ENCODE assay signal across 32 cellular contexts in genomic region chr12:701896-702539, GRCh38. TPM values are rescaled to one million over a fixed set of nuclear protein-coding genes. Genes with fewer than 3 reads are reported as not detected.
A peak's percentile ranks its signal among the peaks of the same experiment; 100 is the strongest.
DNase-seq lines count a peak whose midpoint lies in the region; ATAC-seq and TF ChIP-seq lines count a peak whose summit lies in the region.
"Had no signal": no experiment of that assay in that cellular context is flagged by ENCODE, and none has a peak within 500 bp of the region (broad histone marks: within the 10 kb centered on the region; RNA-seq: fewer than 3 reads in every experiment).

No MANE protein-coding gene starts in this region.

- no peaks in the 10 kb centered on the region for H3K9me3 ChIP-seq in testis

- peak; percentile 44 for DNase-seq in NCI-H2171 treated with DMSO at 0.1 percent for 48 hours (lab: John Stamatoyannopoulos, UW)
- no peak for DNase-seq in NCI-H2171 (lab: John Stamatoyannopoulos, UW)
- DNase-seq in hippocampal formation (lab: John Stamatoyannopoulos, UW) = peak; percentile 73 to 93
- DNase-seq in testis = peak; percentile 54
- DNase-seq in NCI-H510A (lab: John Stamatoyannopoulos, UW) = no peak
- DNase-seq: activated CD4-positive, alpha-beta memory T cell treated with anti-CD3 and anti-CD28 coated beads, Interleukin-2, amount 10 ng/mL, durations not matched to agents 7 days and 5 days; activated CD4-positive, CD25-positive, alpha-beta regulatory T cell treated with anti-CD3 and anti-CD28 coated beads, Interleukin-2, amount 50 U/mL, for 72 hours; activated effector memory CD4-positive, alpha-beta T cell treated with Interleukin-2 at 50 U/mL for 16 hours; activated naive CD8-positive, alpha-beta T cell treated with anti-CD3 and anti-CD28 coated beads for 36 hours; AML-193; CD8-positive, alpha-beta T cell; DMS 273 treated with DMSO at 0.1 percent for 48 hours; EL; HFFc6; Karpas-422; lower lobe of right lung; NCI-H1694 treated with DMSO at 0.1 percent for 48 hours; NCI-H345; NCI-H748 treated with DMSO at 0.1 percent for 48 hours; small intestine; stimulated activated CD4-positive, alpha-beta T cell treated with anti-CD3 and anti-CD28 coated beads, Interleukin-1b, Interleukin-23, amount 100 ng/mL, for 48 hours; stimulated activated CD8-positive, alpha-beta memory T cell treated with anti-CD3 and anti-CD28 coated beads, Interleukin-4, amount 100 ng/mL, for 48 hours; stimulated activated naive CD8-positive, alpha-beta T cell treated with anti-CD3 and anti-CD28 coated beads, Interleukin-15, amount 100 ng/mL, for 72 hours; transverse colon had no signal

- TF ChIP-seq CTCF in nephron (IDR thresholded peaks at IDR 0.05; ENCODE audit: unreplicated experiment in 3 of 3) (no peak), testis (IDR thresholded peaks at IDR 0.05) (no peak)

- no peaks in the 10 kb centered on the region for H3K36me3 Mint-ChIP-seq in nephron (ENCODE audit: low read depth)

- intact Hi-C loops in testis (cut with DNase I; ENCODE audit: low total_unique reads) = no loop called here

- peak overlapping the region; percentile 45 to 85 (median 64) for H3K27ac Mint-ChIP-seq in nephron
- H3K27ac Mint-ChIP-seq: activated CD4-positive, alpha-beta memory T cell treated with anti-CD3 and anti-CD28 coated beads, Interleukin-2, amount 10 ng/mL, durations not matched to agents 7 days and 5 days; activated naive CD8-positive, alpha-beta T cell treated with anti-CD3 and anti-CD28 coated beads for 36 hours; CD8-positive, alpha-beta T cell; GM23338; HFFc6; T-helper 1 cell treated with Interleukin-12 subunit alpha and Interleukin-12 subunit beta and Interleukin-4 antibody, amounts not matched to agents 30 μg/mL and 1 μg/mL, for 36 hours had no signal

- WGBS in testis, 2 donors = 59 to 77% methylated on average over 11 of the region's 11 CpGs

- H3K4me1 ChIP-seq in testis = no peaks in the 10 kb centered on the region
- H3K4me1 ChIP-seq: lower lobe of right lung, SJSA1, transverse colon had no signal

- peaks cover 13% of the 10 kb centered on the region for H3K9me3 Mint-ChIP-seq in nephron
- H3K9me3 Mint-ChIP-seq: CD8-positive, alpha-beta T cell; central memory CD8-positive, alpha-beta T cell had no signal

- H3K27me3 ChIP-seq in testis = no peaks in the 10 kb centered on the region
- H3K27me3 ChIP-seq: SJSA1, transverse colon had no signal

- peaks cover 3% of the 10 kb centered on the region for H3K27me3 Mint-ChIP-seq in nephron (ENCODE audit: low read depth)
- H3K27me3 Mint-ChIP-seq: activated CD4-positive, alpha-beta memory T cell treated with anti-CD3 and anti-CD28 coated beads, Interleukin-2, amount 10 ng/mL, durations not matched to agents 7 days and 5 days; activated naive CD8-positive, alpha-beta T cell treated with anti-CD3 and anti-CD28 coated beads for 36 hours; central memory CD8-positive, alpha-beta T cell; stimulated activated naive CD8-positive, alpha-beta T cell treated with anti-CD3 and anti-CD28 coated beads, Interleukin-15, amount 100 ng/mL, for 72 hours had no signal

- no peak for TF ChIP-seq POLR2A in testis (IDR thresholded peaks at IDR 0.05)

- no peak overlapping the region for H3K4me3 ChIP-seq in testis
- H3K4me3 ChIP-seq: GM23338, lower lobe of right lung, SJSA1, transverse colon had no signal

- H3K36me3 ChIP-seq in testis (ENCODE audit: low read depth, missing control alignments) = no peaks in the 10 kb centered on the region
- H3K36me3 ChIP-seq: lower lobe of right lung, SJSA1, transverse colon had no signal

- H3K27ac ChIP-seq in testis = peak overlapping the region in 1 of 2 donors; percentile 32
- H3K27ac ChIP-seq: lower lobe of right lung, SJSA1, transverse colon had no signal

- ATAC-seq in HG03457 (IDR thresholded peaks at IDR 0.05; ENCODE audit: unreplicated experiment) (no peak), HG02678 (IDR thresholded peaks at IDR 0.05; ENCODE audit: unreplicated experiment) (no peak)
- ATAC-seq: CD8-positive, alpha-beta T cell; GM23338; lower lobe of right lung; stimulated activated naive CD8-positive, alpha-beta T cell treated with anti-CD3 and anti-CD28 coated beads, Interleukin-15, amount 100 ng/mL, for 72 hours had no signal

- peaks cover 31% of the 10 kb centered on the region for H3K4me1 Mint-ChIP-seq in nephron

- H3K4me3 Mint-ChIP-seq in nephron = no peak overlapping the region
- H3K4me3 Mint-ChIP-seq: activated CD4-positive, alpha-beta memory T cell treated with anti-CD3 and anti-CD28 coated beads, Interleukin-2, amount 10 ng/mL, durations not matched to agents 7 days and 5 days; activated naive CD8-positive, alpha-beta T cell treated with anti-CD3 and anti-CD28 coated beads for 36 hours; CD8-positive, alpha-beta T cell; central memory CD8-positive, alpha-beta T cell; GM23338; HFFc6; stimulated activated naive CD8-positive, alpha-beta T cell treated with anti-CD3 and anti-CD28 coated beads, Interleukin-15, amount 100 ng/mL, for 72 hours; T-helper 1 cell treated with Interleukin-12 subunit alpha and Interleukin-12 subunit beta and Interleukin-4 antibody, amounts not matched to agents 30 μg/mL and 1 μg/mL, for 36 hours had no signal

RNA-seq across cellular contexts. Expression of gene NINJ2, which starts 38.8 kb away (rescaled TPM):
- 10 to 100 TPM in 1 of 2 donors, 1 to 10 TPM in 1; 9.2 to 17.3 TPM for total RNA-seq in testis
- polyA plus RNA-seq in testis (ENCODE audit: insufficient read depth, low read depth, low replicate concordance) = 11.2 TPM
- total RNA-seq: HFFc6, kidney epithelial cell, SJSA1 had no signal

RNA-seq across cellular contexts. Expression of gene WNK1, which starts 50.4 kb away (rescaled TPM):
- total RNA-seq in testis = 100 to 1,000 TPM; 259 to 276 TPM
- 152 TPM for polyA plus RNA-seq in testis (ENCODE audit: insufficient read depth, low read depth, low replicate concordance)

Comparison
In these comparisons a context has a peak if more than half of its experiments do, and no peak if none do; other contexts are left out.
1. DNase-seq: peak in NCI-H2171 treated with DMSO at 0.1 percent for 48 hours (single experiment), hippocampal formation (2 of 2) and testis (single experiment); none in NCI-H2171 (single experiment) and NCI-H510A (single experiment).